ENCODE assay signal across 8 cellular contexts in the genomic region with DNA sequence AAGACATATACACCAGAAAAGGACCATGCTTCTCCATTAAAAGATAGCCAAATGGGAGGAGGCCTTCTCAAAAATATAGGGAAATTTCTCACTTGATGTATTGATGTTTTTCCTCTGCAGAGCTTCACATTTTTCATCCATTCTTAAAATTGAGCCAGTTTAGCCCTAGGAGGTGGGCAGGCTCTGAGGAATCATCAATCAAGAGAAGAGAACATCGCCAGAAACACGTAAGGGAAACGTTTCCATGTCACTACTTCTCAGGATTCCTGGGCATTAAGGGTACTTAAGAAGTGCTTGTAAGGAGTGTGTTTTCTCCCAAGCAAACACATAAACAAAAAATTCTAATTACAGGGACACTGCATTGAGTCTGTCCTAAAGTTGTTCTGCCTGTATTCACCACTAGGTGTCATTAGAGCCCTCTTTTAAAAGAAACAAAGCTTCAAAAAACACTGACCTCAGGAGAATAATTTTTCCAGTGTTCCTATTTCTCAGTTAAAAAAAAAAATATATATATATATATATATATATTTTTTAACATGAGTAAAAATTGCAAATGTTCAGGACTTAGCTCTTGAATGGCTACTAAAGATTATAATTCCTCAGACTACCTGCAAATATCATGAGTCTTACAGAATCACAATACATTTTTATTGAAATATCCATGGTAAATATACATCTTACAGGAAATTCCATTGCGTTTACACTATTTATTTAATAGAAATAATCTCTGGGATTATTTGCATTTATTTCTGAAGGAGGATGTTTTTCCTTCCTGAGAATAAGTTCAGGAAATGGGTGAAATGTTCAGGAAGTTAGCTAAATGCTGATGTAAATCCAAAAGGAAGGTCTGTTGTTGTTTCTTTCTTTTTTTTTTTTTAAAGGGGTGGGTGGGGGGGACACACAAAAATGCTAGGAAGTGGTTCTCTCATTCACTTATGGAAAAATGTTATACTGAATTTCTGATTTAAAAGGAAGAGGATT. TPM values are rescaled to one million over a fixed set of nuclear protein-coding genes. Genes with fewer than 3 reads are reported as not detected.
DNase-seq lines count a peak whose midpoint lies in the region; ATAC-seq and TF ChIP-seq lines count a peak whose summit lies in the region.

No MANE protein-coding gene starts in this region.

- no peaks in the 10 kb centered on the region for H3K9me3 Mint-ChIP-seq in activated CD4-positive, alpha-beta T cell treated with anti-CD3 and anti-CD28 coated beads, Interleukin-2, amount 10 ng/mL, durations not matched to agents 24 days and 14 days

- H3K27ac ChIP-seq in body of pancreas (peak overlapping the region in 3 of 4 donors; percentile 69 to 80 (median 75)), right lobe of liver (peak overlapping the region; percentile 80 to 95 (median 82))

- peak; percentile 57 for ATAC-seq in HG03066 (IDR thresholded peaks at IDR 0.05; ENCODE audit: low read depth, unreplicated experiment)
- ATAC-seq in body of pancreas, result peak; percentile 56
- ATAC-seq in right lobe of liver, result peak; percentile 37 to 48 (median 46)

- H3K27me3 ChIP-seq in body of pancreas (no peaks in the 10 kb centered on the region), right lobe of liver (no peaks in the 10 kb centered on the region)

- H3K4me3 Mint-ChIP-seq in activated CD4-positive, alpha-beta T cell treated with anti-CD3 and anti-CD28 coated beads, Interleukin-2, amount 10 ng/mL, durations not matched to agents 24 days and 14 days, result no peak overlapping the region

- H3K9me3 ChIP-seq in body of pancreas, result no peaks in the 10 kb centered on the region
- H3K9me3 ChIP-seq in right lobe of liver, result no peaks in the 10 kb centered on the region

- H3K4me3 ChIP-seq in body of pancreas (no peak overlapping the region), right lobe of liver (no peak overlapping the region)

- no peak for TF ChIP-seq POLR2A in body of pancreas (IDR thresholded peaks at IDR 0.05)
- no peak for TF ChIP-seq POLR2A in right lobe of liver (IDR thresholded peaks at IDR 0.05)

- peak; percentile 65 for DNase-seq in activated CD4-positive, alpha-beta T cell treated with anti-CD3 and anti-CD28 coated beads, Interleukin-2, amount 10 ng/mL, durations not matched to agents 24 days and 14 days
- no peak for DNase-seq in activated CD4-positive, alpha-beta T cell treated with anti-CD3 and anti-CD28 coated beads for 48 hours
- DNase-seq in NCI-H460 (ENCODE audit: extremely low read depth, low read depth), result peak; percentile 48
- DNase-seq in body of pancreas, result peak in 2 of 4 donors; percentile 20 to 47
- DNase-seq in right lobe of liver, result no peak
- no peak for DNase-seq in activated gamma-delta T cell (lab: John Stamatoyannopoulos, UW)
- no peak for DNase-seq in activated CD4-positive, alpha-beta T cell treated with anti-CD3 and anti-CD28 coated beads, Interleukin-2, amount 50 U/mL, for 1 hour

- H3K36me3 Mint-ChIP-seq in activated CD4-positive, alpha-beta T cell treated with anti-CD3 and anti-CD28 coated beads, Interleukin-2, amount 10 ng/mL, durations not matched to agents 24 days and 14 days (ENCODE audit: low read depth), result no peaks in the 10 kb centered on the region

- TF ChIP-seq CTCF in body of pancreas (IDR thresholded peaks at IDR 0.05) (peak; percentile 22 to 85 (median 68)), right lobe of liver (IDR thresholded peaks at IDR 0.05) (peak; percentile 54 to 77 (median 71))

- intact Hi-C loops in activated CD4-positive, alpha-beta T cell treated with anti-CD3 and anti-CD28 coated beads, Interleukin-2, amount 10 ng/mL, durations not matched to agents 24 days and 14 days (cut with micrococcal nuclease), result loop anchor here (1.0 kb wide), 2 partner anchors 351 to 482 kb away; no protein-coding TSS in a partner anchor
- intact Hi-C loops in body of pancreas (cut with DNase I), result loop anchor here (5.0 kb wide), 1 partner anchor 348 kb away; no protein-coding TSS in a partner anchor
- intact Hi-C loops in right lobe of liver (cut with DNase I), result loop anchor here (10.0 kb wide), 1 partner anchor 346 kb away; no protein-coding TSS in a partner anchor

- H3K27me3 Mint-ChIP-seq in activated CD4-positive, alpha-beta T cell treated with anti-CD3 and anti-CD28 coated beads, Interleukin-2, amount 10 ng/mL, durations not matched to agents 24 days and 14 days, result peaks cover 15% of the 10 kb centered on the region

- no peaks in the 10 kb centered on the region for H3K4me1 Mint-ChIP-seq in activated CD4-positive, alpha-beta T cell treated with anti-CD3 and anti-CD28 coated beads, Interleukin-2, amount 10 ng/mL, durations not matched to agents 24 days and 14 days

- WGBS in body of pancreas, 2 donors, result 4 to 5% methylated on average over 4 of the region's 4 CpGs
- 4% methylated on average over 4 of the region's 4 CpGs for WGBS in right lobe of liver (ENCODE audit: insufficient coverage, low coverage, low lambda C conversion rate, missing lambda C conversion rate)

- peaks cover 31% of the 10 kb centered on the region for H3K4me1 ChIP-seq in body of pancreas
- peaks cover 0 to 36% (median 21%) of the 10 kb centered on the region in 4 donors for H3K4me1 ChIP-seq in right lobe of liver

- no peak overlapping the region for H3K27ac Mint-ChIP-seq in activated CD4-positive, alpha-beta T cell treated with anti-CD3 and anti-CD28 coated beads, Interleukin-2, amount 10 ng/mL, durations not matched to agents 24 days and 14 days

- H3K36me3 ChIP-seq in body of pancreas (replicated peaks in 1 of 2; ENCODE audit: insufficient read depth in 1 of 2, low read depth in 2 of 2) (no peaks in the 10 kb centered on the region), right lobe of liver (no peaks in the 10 kb centered on the region)

RNA-seq across cellular contexts. Expression of a gene that starts 16.0 kb away (rescaled TPM):
- total RNA-seq in activated CD4-positive, alpha-beta T cell treated with anti-CD3 and anti-CD28 coated beads, Interleukin-2, amount 10 ng/mL, durations not matched to agents 24 days and 14 days, result 0.02 TPM in 1 of 2 replicates, not detected in the other
- total RNA-seq in NCI-H460 (2014; rRNA removed; shearing (Covaris generic)), result 22.9 and 27.3 TPM in 2 replicates
- 10.9 and 12.9 TPM in 2 replicates for polyA plus RNA-seq in NCI-H460 (2014; cell fraction: nucleus; rRNA removed)
- total RNA-seq in body of pancreas, result 10 to 100 TPM; 25.4 to 54.4 TPM
- total RNA-seq in right lobe of liver, result 10 to 100 TPM; 12.5 to 26.1 (median 17.1) TPM

Comparison
In these comparisons a context has a peak if more than half of its experiments do, and no peak if none do; other contexts are left out.
1. DNase-seq: peak in activated CD4-positive, alpha-beta T cell treated with anti-CD3 and anti-CD28 coated beads, Interleukin-2, amount 10 ng/mL, durations not matched to agents 24 days and 14 days (single experiment) and NCI-H460 (single experiment); none in activated CD4-positive, alpha-beta T cell treated with anti-CD3 and anti-CD28 coated beads for 48 hours (single experiment), right lobe of liver (0 of 3), activated gamma-delta T cell (single experiment) and activated CD4-positive, alpha-beta T cell treated with anti-CD3 and anti-CD28 coated beads, Interleukin-2, amount 50 U/mL, for 1 hour (single experiment).
2. RNA of a gene that starts 16.0 kb away (total RNA-seq): 25.4 to 54.4 TPM in body of pancreas, 22.9 to 27.3 TPM in NCI-H460 and 12.5 to 26.1 TPM in right lobe of liver; 0.02 TPM in activated CD4-positive, alpha-beta T cell treated with anti-CD3 and anti-CD28 coated beads, Interleukin-2, amount 10 ng/mL, durations not matched to agents 24 days and 14 days; every median in the first group is over 10 times any median in the second.
3. Peak in every context shown above with its lines, with median percentiles within 50 percentile points of each other: ATAC-seq.